29 cellular contexts compared by ENCODE assay signal in the genomic region with DNA sequence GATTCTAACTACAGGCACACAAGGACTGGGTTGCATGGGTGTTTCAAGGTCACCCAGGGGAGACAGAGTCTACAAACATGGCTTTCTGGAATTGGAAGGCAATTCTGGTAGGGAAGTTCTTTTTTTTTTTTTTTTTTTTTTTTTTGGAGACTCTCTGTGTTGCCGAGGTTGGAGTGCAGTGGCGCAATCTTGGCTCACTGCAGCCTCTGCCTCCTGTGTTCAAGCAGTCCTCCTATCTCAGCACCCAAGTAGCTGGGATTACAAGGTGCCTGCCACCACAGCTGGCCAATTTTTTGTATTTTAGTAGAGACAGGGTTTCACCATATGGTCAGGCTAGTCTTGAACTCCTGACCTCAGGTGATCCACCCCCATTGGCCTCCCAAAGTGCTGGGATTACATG.
"Had no signal": no experiment of that assay in that cellular context is flagged by ENCODE, and none has a peak within 500 bp of the region (broad histone marks: within the 10 kb centered on the region; RNA-seq: fewer than 3 reads in every experiment).

No MANE protein-coding gene starts in this region.

- H3K4me3 Mint-ChIP-seq: stimulated activated effector memory CD8-positive, alpha-beta T cell treated with anti-CD3 and anti-CD28 coated beads, Interleukin-12 subunit alpha, Interleukin-12 subunit beta, amount 100 ng/mL, for 72 hours; stimulated activated memory B cell treated with anti-CD40 and anti-IgM and Interleukin-4, amounts not matched to agents 10 μg/mL and 1 μg/mL and 100 μg/mL, for 72 hours; stimulated activated naive B cell treated with anti-CD40 and anti-IgM and Interleukin-4, amounts not matched to agents 10 μg/mL and 1 μg/mL and 100 μg/mL, for 72 hours; stimulated activated naive CD8-positive, alpha-beta T cell treated with anti-CD3 and anti-CD28 coated beads, Interleukin-15, amount 100 ng/mL, for 72 hours; stimulated activated naive CD8-positive, alpha-beta T cell treated with anti-CD3 and anti-CD28 coated beads, Interleukin-15, Interleukin-2, amounts not matched to agents 100 ng/mL and 50 ng/mL, for 24 hours; type B pancreatic cell had no signal

- DNase-seq: stimulated activated CD4-positive, alpha-beta T cell treated with anti-CD3 and anti-CD28 coated beads, Interleukin-2, amount 100 ng/mL, for 24 hours; stimulated activated CD4-positive, alpha-beta T cell treated with anti-CD3 and anti-CD28 coated beads, Interleukin-2, amount 100 ng/mL, for 48 hours; stimulated activated CD4-positive, alpha-beta T cell treated with anti-CD3 and anti-CD28 coated beads, Interleukin-4, amount 100 ng/mL, for 1 hour; stimulated activated CD4-positive, alpha-beta T cell treated with anti-CD3 and anti-CD28 coated beads, Interleukin-4, amount 100 ng/mL, for 24 hours; stimulated activated CD4-positive, alpha-beta T cell treated with anti-CD3 and anti-CD28 coated beads, Interleukin-4, amount 100 ng/mL, for 4 hours; stimulated activated CD8-positive, alpha-beta memory T cell treated with anti-CD3 and anti-CD28 coated beads, Interleukin-4, amount 100 ng/mL, for 48 hours; stimulated activated naive B cell treated with anti-CD40 and anti-IgM and Interleukin-4, amounts not matched to agents 10 μg/mL and 1 μg/mL and 100 μg/mL, for 72 hours; stimulated activated naive CD4-positive, alpha-beta T cell; stimulated activated naive CD4-positive, alpha-beta T cell treated with Interleukin-2 at 50 U/mL for 16 hours; stimulated activated naive CD8-positive, alpha-beta T cell treated with anti-CD3 and anti-CD28 coated beads, Interleukin-15, amount 100 ng/mL, for 72 hours; stimulated activated naive CD8-positive, alpha-beta T cell treated with anti-CD3 and anti-CD28 coated beads, Interleukin-15, Interleukin-2, amounts not matched to agents 100 U/mL and 50 U/mL, for 24 hours; stomach; substantia nigra; testis; thyroid gland; tibial artery; transverse colon; trophoblast cell; uterus had no signal

- FAIRE-seq: urothelium cell line had no signal

- ATAC-seq: stimulated activated effector memory CD8-positive, alpha-beta T cell treated with anti-CD3 and anti-CD28 coated beads, Interleukin-12 subunit alpha, Interleukin-12 subunit beta, amount 100 ng/mL, for 72 hours; stimulated activated memory B cell treated with anti-CD40 and anti-IgM and Interleukin-4, amounts not matched to agents 10 μg/mL and 1 μg/mL and 100 μg/mL, for 72 hours; stimulated activated naive B cell treated with anti-CD40 and anti-IgM and Interleukin-4, amounts not matched to agents 10 μg/mL and 1 μg/mL and 100 μg/mL, for 72 hours; stimulated activated naive CD8-positive, alpha-beta T cell treated with anti-CD3 and anti-CD28 coated beads, Interleukin-15, amount 100 ng/mL, for 72 hours; stimulated activated naive CD8-positive, alpha-beta T cell treated with anti-CD3 and anti-CD28 coated beads, Interleukin-15, Interleukin-2, amounts not matched to agents 100 U/mL and 50 U/mL, for 24 hours had no signal

- H3K36me3 ChIP-seq: suprapubic skin, thoracic aorta, thyroid gland, tibial nerve, transverse colon, upper lobe of left lung, uterus, vagina had no signal

- H3K4me3 ChIP-seq: stomach, suprapubic skin, testis, thoracic aorta, thyroid gland, tibial artery, tibial nerve, transverse colon, upper lobe of left lung, uterus, vagina had no signal

- H3K4me1 ChIP-seq: suprapubic skin, testis, tibial artery, transverse colon, uterus, vagina had no signal

- H3K9me3 ChIP-seq: testis, thyroid gland, tibial artery, uterus, vagina had no signal

- H3K9me3 Mint-ChIP-seq: type B pancreatic cell had no signal

- H3K36me3 Mint-ChIP-seq: stimulated activated effector memory CD8-positive, alpha-beta T cell treated with anti-CD3 and anti-CD28 coated beads, Interleukin-12 subunit alpha, Interleukin-12 subunit beta, amount 100 ng/mL, for 72 hours had no signal

- H3K27ac ChIP-seq: stomach, suprapubic skin, testis, thoracic aorta, thyroid gland, tibial artery, tibial nerve, transverse colon, uterus, vagina had no signal

- H3K27ac Mint-ChIP-seq: stimulated activated effector memory CD8-positive, alpha-beta T cell treated with anti-CD3 and anti-CD28 coated beads, Interleukin-12 subunit alpha, Interleukin-12 subunit beta, amount 100 ng/mL, for 72 hours; stimulated activated memory B cell treated with anti-CD40 and anti-IgM and Interleukin-4, amounts not matched to agents 10 μg/mL and 1 μg/mL and 100 μg/mL, for 72 hours; stimulated activated naive B cell treated with anti-CD40 and anti-IgM and Interleukin-4, amounts not matched to agents 10 μg/mL and 1 μg/mL and 100 μg/mL, for 72 hours; stimulated activated naive CD8-positive, alpha-beta T cell treated with anti-CD3 and anti-CD28 coated beads, Interleukin-15, Interleukin-2, amounts not matched to agents 100 ng/mL and 50 ng/mL, for 24 hours; type B pancreatic cell had no signal

- H3K27me3 Mint-ChIP-seq: stimulated activated memory B cell treated with anti-CD40 and anti-IgM and Interleukin-4, amounts not matched to agents 10 μg/mL and 1 μg/mL and 100 μg/mL, for 72 hours; stimulated activated naive CD8-positive, alpha-beta T cell treated with anti-CD3 and anti-CD28 coated beads, Interleukin-15, amount 100 ng/mL, for 72 hours; stimulated activated naive CD8-positive, alpha-beta T cell treated with anti-CD3 and anti-CD28 coated beads, Interleukin-15, Interleukin-2, amounts not matched to agents 100 ng/mL and 50 ng/mL, for 24 hours; type B pancreatic cell had no signal

- H3K27me3 ChIP-seq: stomach, suprapubic skin, testis, thyroid gland, tibial artery, tibial nerve, transverse colon, upper lobe of left lung, uterus, vagina had no signal

- H3K4me1 Mint-ChIP-seq: stimulated activated effector memory CD8-positive, alpha-beta T cell treated with anti-CD3 and anti-CD28 coated beads, Interleukin-12 subunit alpha, Interleukin-12 subunit beta, amount 100 ng/mL, for 72 hours; stimulated activated memory B cell treated with anti-CD40 and anti-IgM and Interleukin-4, amounts not matched to agents 10 μg/mL and 1 μg/mL and 100 μg/mL, for 72 hours; stimulated activated naive B cell treated with anti-CD40 and anti-IgM and Interleukin-4, amounts not matched to agents 10 μg/mL and 1 μg/mL and 100 μg/mL, for 72 hours; stimulated activated naive CD8-positive, alpha-beta T cell treated with anti-CD3 and anti-CD28 coated beads, Interleukin-15, amount 100 ng/mL, for 72 hours had no signal
